11 cellular contexts compared by ENCODE assay signal in the genomic region with DNA sequence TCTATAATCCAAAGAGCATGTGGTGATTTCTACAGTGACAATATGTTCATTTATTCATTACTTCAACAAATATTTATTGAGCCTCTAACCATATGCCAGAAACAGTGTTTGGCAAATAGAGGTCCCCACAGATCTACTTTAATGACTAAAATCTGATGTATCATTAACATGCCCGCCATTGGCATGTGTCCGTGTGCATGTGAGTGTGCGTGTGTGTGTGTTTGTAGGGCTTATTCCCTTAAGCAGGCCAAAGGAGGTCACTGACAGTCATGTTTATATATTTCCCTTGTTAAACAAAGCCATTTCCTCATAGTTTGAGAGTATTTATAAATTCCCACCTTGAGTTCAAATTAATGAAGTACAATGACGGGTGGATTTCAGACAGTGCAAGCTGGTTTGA.
"Had no signal": no experiment of that assay in that cellular context is flagged by ENCODE, and none has a peak within 500 bp of the region (broad histone marks: within the 10 kb centered on the region; RNA-seq: fewer than 3 reads in every experiment).

No MANE protein-coding gene starts in this region.

- H3K36me3 ChIP-seq: HAP-1 had no signal

- H3K4me3 ChIP-seq: GM23248, HAP-1 had no signal

- H3K27ac Mint-ChIP-seq: HFFc6, IgD-negative memory B cell had no signal

- H3K27ac ChIP-seq: GM23248, HL-60, KMS-11 had no signal

- H3K36me3 Mint-ChIP-seq: IgD-negative memory B cell had no signal

- DNase-seq: GM23248, GOT3, H7, HFFc6, KBM-7 had no signal

- H3K4me1 Mint-ChIP-seq: IgD-negative memory B cell had no signal

- H3K4me3 Mint-ChIP-seq: HFFc6, IgD-negative memory B cell had no signal

- ATAC-seq: HCT116, HepG2 had no signal
